In genomic region chr14:77039285-77040058, GRCh38 we compare ENCODE assay signal across 9 cellular contexts. TPM values are rescaled to one million over a fixed set of nuclear protein-coding genes. Genes with fewer than 3 reads are reported as not detected.
DNase-seq lines count a peak whose midpoint lies in the region; ATAC-seq, FAIRE-seq and TF ChIP-seq lines count a peak whose summit lies in the region.
"Had no signal": no experiment of that assay in that cellular context is flagged by ENCODE, and none has a peak within 500 bp of the region (broad histone marks: within the 10 kb centered on the region; RNA-seq: fewer than 3 reads in every experiment).

No MANE protein-coding gene starts in this region.

- no peak for TF ChIP-seq EP300 in sigmoid colon (IDR thresholded peaks at IDR 0.05)

- no peaks in the 10 kb centered on the region for H3K36me3 ChIP-seq in sigmoid colon

- H3K9me3 ChIP-seq in sigmoid colon, result no peaks in the 10 kb centered on the region

- H3K27ac ChIP-seq in sigmoid colon, result peak overlapping the region; percentile 96 to 100 (median 98)

- intact Hi-C loops in sigmoid colon (cut with DNase I), result loop anchor here (5.0 to 10.0 kb wide), 3 partner anchors 58 to 1765 kb away; partner anchors contain the start of genes CIPC and FOS

- TF ChIP-seq CTCF in fibroblast of pulmonary artery (IDR thresholded peaks at IDR 0.05; ENCODE audit: low read length, missing control alignments) (no peak), sigmoid colon (IDR thresholded peaks at IDR 0.05) (no peak)

- H3K4me1 ChIP-seq in sigmoid colon, result peaks cover 0 to 86% (median 84%) of the 10 kb centered on the region in 4 donors

- WGBS in sigmoid colon, 2 donors, result 33 to 34% methylated on average over 10 of the region's 10 CpGs

- FAIRE-seq in TTC549 (lab: Jason Lieb, UNC), result peak; percentile 19
- FAIRE-seq: endometrium had no signal

- peak overlapping the region; percentile 35 for H3K4me3 ChIP-seq in fibroblast of pulmonary artery (replicated peaks; ENCODE audit: low read depth, low read length)
- H3K4me3 ChIP-seq in sigmoid colon, result peak overlapping the region; percentile 6 to 37 (median 32)

- TF ChIP-seq POLR2A in sigmoid colon (IDR thresholded peaks at IDR 0.05), result no peak

- peak; percentile 1 for ATAC-seq in HG03354 (IDR thresholded peaks at IDR 0.05; ENCODE audit: poor library complexity, severe bottlenecking, unreplicated experiment)

- no peaks in the 10 kb centered on the region for H3K27me3 ChIP-seq in sigmoid colon

- DNase-seq in DMS 273 (lab: John Stamatoyannopoulos, UW; ENCODE audit: unreplicated experiment) (peak; percentile 76), DMS 273 treated with DMSO at 0.1 percent for 48 hours (lab: John Stamatoyannopoulos, UW) (no peak), fibroblast of pulmonary artery (ENCODE audit: low read depth) (peak; percentile 71), sigmoid colon (no peak), ecto neural progenitor cell (ENCODE audit: low spot score) (no peak)
- no peak for DNase-seq in stimulated activated CD4-positive, alpha-beta T cell treated with anti-CD3 and anti-CD28 coated beads, Interleukin-2, amount 100 ng/mL, for 24 hours

RNA-seq across cellular contexts. Expression of gene IRF2BPL, which starts 11.0 kb away (rescaled TPM):
- total RNA-seq in sigmoid colon, result 10 to 100 TPM; 34.7 to 63.1 (median 57.9) TPM
- 10 to 100 TPM in 1 of 3 donors, 1 to 10 TPM in 2; 3.0 to 13.8 (median 6.6) TPM for polyA plus RNA-seq in sigmoid colon

RNA-seq across cellular contexts. Expression of gene CIPC, which starts 58.6 kb away (rescaled TPM):
- total RNA-seq in sigmoid colon, result 10 to 100 TPM; 59.7 to 96.1 (median 77.7) TPM
- 10 to 100 TPM; 14.8 to 21.0 (median 18.0) TPM for polyA plus RNA-seq in sigmoid colon

Comparison
In these comparisons a context has a peak if more than half of its experiments do, and no peak if none do; other contexts are left out.
1. DNase-seq: peak in DMS 273 (single experiment) and fibroblast of pulmonary artery (single experiment); none in DMS 273 treated with DMSO at 0.1 percent for 48 hours (single experiment), sigmoid colon (single experiment), ecto neural progenitor cell (single experiment) and stimulated activated CD4-positive, alpha-beta T cell treated with anti-CD3 and anti-CD28 coated beads, Interleukin-2, amount 100 ng/mL, for 24 hours (0 of 2).